ENCODE assay signal across 1 cellular context in genomic region chr2:210541280-210541902, GRCh38.
TF ChIP-seq lines count a peak whose summit lies in the region.

No MANE protein-coding gene starts in this region.

TF ChIP-seq in HepG2, 621 proteins besides CTCF, POLR2A, EP300 and RAD21 (continued from another document and continues in another):
- TF ChIP-seq ZNF740 (CRISPR knock-in tag; IDR thresholded peaks at IDR 0.05) (no peak), ZNF616 (CRISPR knock-in tag; IDR thresholded peaks at IDR 0.05; ENCODE audit: low read depth) (0 out of 2 replicates have a peak, but pooled peaks have one; percentile 41), KLF11 (CRISPR knock-in tag; IDR thresholded peaks at IDR 0.05) (no peak; the same call in 1 of the 2 replicates), ZNF644 (CRISPR knock-in tag; IDR thresholded peaks at IDR 0.05; ENCODE audit: low read depth) (peak; percentile 68; the same call in 1 of the 2 replicates), SP2 (CRISPR knock-in tag; IDR thresholded peaks at IDR 0.05) (no peak), SMARCE1 (IDR thresholded peaks at IDR 0.05; ENCODE audit: borderline replicate concordance) (no peak), MYNN (CRISPR knock-in tag; IDR thresholded peaks at IDR 0.05; ENCODE audit: low read depth) (no peak), ATF1 (CRISPR knock-in tag; IDR thresholded peaks at IDR 0.05) (0 out of 2 replicates have a peak, but pooled peaks have one; percentile 60), ZNF558 (CRISPR knock-in tag; IDR thresholded peaks at IDR 0.05; ENCODE audit: borderline replicate concordance) (peak; percentile 44; the same call in 1 of the 2 replicates), ZNF460 (CRISPR knock-in tag; IDR thresholded peaks at IDR 0.05; ENCODE audit: borderline replicate concordance) (no peak), TFAP4 (IDR thresholded peaks at IDR 0.05; ENCODE audit: borderline replicate concordance, low read depth) (peak; percentile 85; the same call in 1 of the 2 replicates), ZNF713 (CRISPR knock-in tag; IDR thresholded peaks at IDR 0.05) (no peak), ZNF432 (CRISPR knock-in tag; IDR thresholded peaks at IDR 0.05; ENCODE audit: borderline replicate concordance) (no peak), GMEB2 (CRISPR knock-in tag; IDR thresholded peaks at IDR 0.05; ENCODE audit: low read depth) (no peak), ZNF850 (CRISPR knock-in tag; conservative IDR thresholded peaks at IDR 0.05) (no peak), SOX13 (IDR thresholded peaks at IDR 0.05) (peak; percentile 92), SOX13 (CRISPR knock-in tag; conservative IDR thresholded peaks at IDR 0.05 in 1 of 2, IDR thresholded peaks at IDR 0.05 in 1 of 2) (peak in 1 of 2 experiments; percentile 98; a peak in 2 of 4 replicates), ZNF746 (CRISPR knock-in tag; IDR thresholded peaks at IDR 0.05) (no peak), SIN3A (IDR thresholded peaks at IDR 0.05; ENCODE audit: borderline replicate concordance, low read depth, low read length) (no peak), EHMT2 (IDR thresholded peaks at IDR 0.05; ENCODE audit: borderline replicate concordance, low read depth, low read length) (peak; percentile 76; the same call in 1 of the 2 replicates), ZNF446 (CRISPR knock-in tag; IDR thresholded peaks at IDR 0.05) (no peak), ZSCAN22 (CRISPR knock-in tag; IDR thresholded peaks at IDR 0.05) (no peak), AGO1 (IDR thresholded peaks at IDR 0.05; ENCODE audit: low read depth, low read length, poor library complexity, severe bottlenecking) (no peak), DZIP1 (CRISPR knock-in tag; IDR thresholded peaks at IDR 0.05) (no peak), ZNF597 (CRISPR knock-in tag; IDR thresholded peaks at IDR 0.05) (no peak), ZNF629 (CRISPR knock-in tag; conservative IDR thresholded peaks at IDR 0.05) (peak; percentile 70), TSC22D2 (CRISPR knock-in tag; IDR thresholded peaks at IDR 0.05; ENCODE audit: borderline replicate concordance) (peak; percentile 57; the same call in 1 of the 2 replicates), DNMT3B (CRISPR knock-in tag; conservative IDR thresholded peaks at IDR 0.05) (0 out of 2 replicates have a peak, but pooled peaks have one; percentile 33), USF2 (IDR thresholded peaks at IDR 0.05; ENCODE audit: low read depth, low read length) (no peak), USF2 (CRISPR knock-in tag; IDR thresholded peaks at IDR 0.05; ENCODE audit: borderline replicate concordance) (no peak), SMC3 (IDR thresholded peaks at IDR 0.05; ENCODE audit: low read length) (peak; percentile 33; the same call in 1 of the 2 replicates), ZNF20 (CRISPR knock-in tag; IDR thresholded peaks at IDR 0.05) (0 out of 2 replicates have a peak, but pooled peaks have one; percentile 56), ZNF775 (CRISPR knock-in tag; IDR thresholded peaks at IDR 0.05; ENCODE audit: borderline replicate concordance) (no peak), ZMYM4 (CRISPR knock-in tag; IDR thresholded peaks at IDR 0.05) (peak; percentile 91), TARDBP (CRISPR knock-in tag; IDR thresholded peaks at IDR 0.05) (peak; percentile 83), HOXA3 (CRISPR knock-in tag; IDR thresholded peaks at IDR 0.05) (peak; percentile 88), ZNF513 (CRISPR knock-in tag; conservative IDR thresholded peaks at IDR 0.05) (no peak), MED8 (CRISPR knock-in tag; IDR thresholded peaks at IDR 0.05; ENCODE audit: insufficient replicate concordance) (peak; percentile 54), HOXD1 (CRISPR knock-in tag; IDR thresholded peaks at IDR 0.05) (peak; percentile 86), ASH2L (IDR thresholded peaks at IDR 0.05; ENCODE audit: insufficient read length, low read depth, low read length) (peak; percentile 79), FOXA3 (CRISPR knock-in tag; IDR thresholded peaks at IDR 0.05) (peak; percentile 97), GATA4 (IDR thresholded peaks at IDR 0.05; ENCODE audit: borderline replicate concordance, low read depth) (peak; percentile 92), ZNF790 (CRISPR knock-in tag; IDR thresholded peaks at IDR 0.05; ENCODE audit: borderline replicate concordance) (no peak), HNRNPLL (IDR thresholded peaks at IDR 0.05; ENCODE audit: low read depth, low read length, poor library complexity, severe bottlenecking) (no peak), TBX2 (CRISPR knock-in tag; IDR thresholded peaks at IDR 0.05; ENCODE audit: borderline replicate concordance) (peak; percentile 87), CHD4 (IDR thresholded peaks at IDR 0.05; ENCODE audit: borderline replicate concordance, low read length) (no peak), ZNF136 (CRISPR knock-in tag; IDR thresholded peaks at IDR 0.05; ENCODE audit: low read depth) (no peak), ZNF619 (CRISPR knock-in tag; IDR thresholded peaks at IDR 0.05) (no peak), ZNF224 (CRISPR knock-in tag; IDR thresholded peaks at IDR 0.05) (no peak), STAT6 (CRISPR knock-in tag; IDR thresholded peaks at IDR 0.05; ENCODE audit: borderline replicate concordance) (peak; percentile 76; the same call in 1 of the 2 replicates), THAP9 (CRISPR knock-in tag; IDR thresholded peaks at IDR 0.05; ENCODE audit: borderline replicate concordance) (no peak)
